In genomic region chr11:85988780-85989179, GRCh38 we compare ENCODE assay signal across 18 cellular contexts.
DNase-seq lines count a peak whose midpoint lies in the region; ATAC-seq and TF ChIP-seq lines count a peak whose summit lies in the region.
"Had no signal": no experiment of that assay in that cellular context is flagged by ENCODE, and none has a peak within 500 bp of the region (broad histone marks: within the 10 kb centered on the region; RNA-seq: fewer than 3 reads in every experiment).

No MANE protein-coding gene starts in this region.

- no peak for TF ChIP-seq POLR2A in body of pancreas (IDR thresholded peaks at IDR 0.05)

- intact Hi-C loops in activated CD4-positive, alpha-beta memory T cell treated with anti-CD3 and anti-CD28 coated beads for 36 hours (cut with micrococcal nuclease) = no loop called here
- intact Hi-C loops in body of pancreas (cut with DNase I) = no loop called here

- peak overlapping the region; percentile 39 for H3K27ac Mint-ChIP-seq in activated CD4-positive, alpha-beta memory T cell treated with anti-CD3 and anti-CD28 coated beads for 36 hours
- no peak overlapping the region for H3K27ac Mint-ChIP-seq in activated CD4-positive, alpha-beta memory T cell treated with anti-CD3 and anti-CD28 coated beads, Interleukin-2, amount 10 ng/mL, durations not matched to agents 7 days and 5 days
- peak overlapping the region; percentile 54 for H3K27ac Mint-ChIP-seq in activated naive CD8-positive, alpha-beta T cell treated with anti-CD3 and anti-CD28 coated beads, Interleukin-2, amount 50 U/mL, for 24 hours

- H3K36me3 Mint-ChIP-seq in activated CD4-positive, alpha-beta memory T cell treated with anti-CD3 and anti-CD28 coated beads for 36 hours = peaks cover 31% of the 10 kb centered on the region
- peaks cover 63% of the 10 kb centered on the region for H3K36me3 Mint-ChIP-seq in activated CD4-positive, alpha-beta memory T cell treated with anti-CD3 and anti-CD28 coated beads, Interleukin-2, amount 10 ng/mL, durations not matched to agents 7 days and 5 days (ENCODE audit: low read depth)
- peaks cover 43% of the 10 kb centered on the region for H3K36me3 Mint-ChIP-seq in activated naive CD8-positive, alpha-beta T cell treated with anti-CD3 and anti-CD28 coated beads, Interleukin-2, amount 50 U/mL, for 24 hours (ENCODE audit: low read depth)

- H3K9me3 Mint-ChIP-seq in activated CD4-positive, alpha-beta memory T cell treated with anti-CD3 and anti-CD28 coated beads for 36 hours = no peaks in the 10 kb centered on the region
- no peaks in the 10 kb centered on the region for H3K9me3 Mint-ChIP-seq in activated CD4-positive, alpha-beta memory T cell treated with anti-CD3 and anti-CD28 coated beads, Interleukin-2, amount 10 ng/mL, durations not matched to agents 7 days and 5 days
- H3K9me3 Mint-ChIP-seq in activated naive CD8-positive, alpha-beta T cell treated with anti-CD3 and anti-CD28 coated beads, Interleukin-2, amount 50 U/mL, for 24 hours = no peaks in the 10 kb centered on the region
- H3K9me3 Mint-ChIP-seq: nephron had no signal

- DNase-seq in activated CD4-positive, alpha-beta memory T cell treated with anti-CD3 and anti-CD28 coated beads for 36 hours = no peak
- no peak for DNase-seq in activated CD4-positive, alpha-beta memory T cell treated with anti-CD3 and anti-CD28 coated beads, Interleukin-2, amount 10 ng/mL, durations not matched to agents 7 days and 5 days
- no peak for DNase-seq in activated naive CD8-positive, alpha-beta T cell treated with anti-CD3 and anti-CD28 coated beads, Interleukin-2, amount 50 U/mL, for 24 hours
- DNase-seq in body of pancreas = no peak
- DNase-seq: activated CD4-positive, alpha-beta T cell treated with anti-CD3 and anti-CD28 coated beads, Interleukin-2, amount 50 U/mL, for 1 hour; anterior cingulate cortex; GOT3; NCI-H1048; NCI-H2107; NCI-H82 had no signal

- 77 to 87% methylated on average over 3 of the region's 3 CpGs for WGBS in body of pancreas, 2 donors

- CTCF ChIA-PET in activated CD4-positive, alpha-beta memory T cell treated with anti-CD3 and anti-CD28 coated beads for 36 hours (lab: Charles Lee) = interaction anchor here (0.7 to 1.2 kb wide), 3 partner anchors 11 to 261 kb away, joined by 3 to 4 read pairs (median 4); no protein-coding TSS in a partner anchor
- CTCF ChIA-PET in activated CD4-positive, alpha-beta memory T cell treated with anti-CD3 and anti-CD28 coated beads, Interleukin-2, amount 10 ng/mL, durations not matched to agents 7 days and 5 days (lab: Charles Lee) = interaction anchor here (2.9 kb wide), 1 partner anchor 134 kb away, joined by 9 read pairs; the partner anchor contains the start of gene CCDC83

- no peak overlapping the region for H3K4me3 ChIP-seq in neutrophil (ENCODE audit: low read depth in 1 of 2, low read length in 1 of 2)
- no peak overlapping the region for H3K4me3 ChIP-seq in body of pancreas
- H3K4me3 ChIP-seq: coronary artery had no signal

- POLR2A ChIA-PET in activated CD4-positive, alpha-beta memory T cell treated with anti-CD3 and anti-CD28 coated beads for 36 hours (lab: Charles Lee) = no interaction called here
- POLR2A ChIA-PET in activated CD4-positive, alpha-beta memory T cell treated with anti-CD3 and anti-CD28 coated beads, Interleukin-2, amount 10 ng/mL, durations not matched to agents 7 days and 5 days (lab: Charles Lee) = interaction anchor here (0.9 kb wide), 1 partner anchor 134 kb away, joined by 6 read pairs; the partner anchor contains the start of gene CCDC83

- TF ChIP-seq CTCF in neutrophil (IDR thresholded peaks at IDR 0.05) = no peak
- TF ChIP-seq CTCF in body of pancreas (IDR thresholded peaks at IDR 0.05) = no peak

- no peaks in the 10 kb centered on the region for H3K27me3 Mint-ChIP-seq in activated CD4-positive, alpha-beta memory T cell treated with anti-CD3 and anti-CD28 coated beads for 36 hours
- no peaks in the 10 kb centered on the region for H3K27me3 Mint-ChIP-seq in activated CD4-positive, alpha-beta memory T cell treated with anti-CD3 and anti-CD28 coated beads, Interleukin-2, amount 10 ng/mL, durations not matched to agents 7 days and 5 days
- H3K27me3 Mint-ChIP-seq in activated naive CD8-positive, alpha-beta T cell treated with anti-CD3 and anti-CD28 coated beads, Interleukin-2, amount 50 U/mL, for 24 hours = no peaks in the 10 kb centered on the region

- no peaks in the 10 kb centered on the region for H3K27me3 ChIP-seq in neutrophil
- no peaks in the 10 kb centered on the region for H3K27me3 ChIP-seq in body of pancreas

- H3K4me3 Mint-ChIP-seq in activated CD4-positive, alpha-beta memory T cell treated with anti-CD3 and anti-CD28 coated beads for 36 hours = no peak overlapping the region
- H3K4me3 Mint-ChIP-seq in activated CD4-positive, alpha-beta memory T cell treated with anti-CD3 and anti-CD28 coated beads, Interleukin-2, amount 10 ng/mL, durations not matched to agents 7 days and 5 days = no peak overlapping the region
- H3K4me3 Mint-ChIP-seq in activated naive CD8-positive, alpha-beta T cell treated with anti-CD3 and anti-CD28 coated beads, Interleukin-2, amount 50 U/mL, for 24 hours = no peak overlapping the region
- H3K4me3 Mint-ChIP-seq: nephron had no signal

- H3K4me1 Mint-ChIP-seq in activated CD4-positive, alpha-beta memory T cell treated with anti-CD3 and anti-CD28 coated beads for 36 hours (ENCODE audit: low read depth) = peaks cover 21% of the 10 kb centered on the region
- peaks cover 18% of the 10 kb centered on the region for H3K4me1 Mint-ChIP-seq in activated CD4-positive, alpha-beta memory T cell treated with anti-CD3 and anti-CD28 coated beads, Interleukin-2, amount 10 ng/mL, durations not matched to agents 7 days and 5 days
- peaks cover 12% of the 10 kb centered on the region for H3K4me1 Mint-ChIP-seq in activated naive CD8-positive, alpha-beta T cell treated with anti-CD3 and anti-CD28 coated beads, Interleukin-2, amount 50 U/mL, for 24 hours

- H3K36me3 ChIP-seq in neutrophil (peaks cover 95% of the 10 kb centered on the region), body of pancreas (replicated peaks in 1 of 2; ENCODE audit: insufficient read depth in 1 of 2, low read depth in 2 of 2) (peaks cover 0 to 8% of the 10 kb centered on the region in 2 donors)

- H3K4me1 ChIP-seq in neutrophil (ENCODE audit: control insufficient read depth in 1 of 2, insufficient read depth in 1 of 2, low read depth in 1 of 2, low read length in 1 of 2) = peaks cover 6 to 9% of the 10 kb centered on the region in 2 experiments
- no peaks in the 10 kb centered on the region for H3K4me1 ChIP-seq in body of pancreas

- H3K27ac ChIP-seq in neutrophil = peak overlapping the region; percentile 49
- H3K27ac ChIP-seq in body of pancreas = no peak overlapping the region
- H3K27ac ChIP-seq: C4-2B, coronary artery had no signal

- ATAC-seq in HG02678 (IDR thresholded peaks at IDR 0.05; ENCODE audit: unreplicated experiment) = peak; percentile 57
- no peak for ATAC-seq in activated naive CD8-positive, alpha-beta T cell treated with anti-CD3 and anti-CD28 coated beads, Interleukin-2, amount 50 U/mL, for 24 hours
- ATAC-seq in body of pancreas = no peak
- ATAC-seq in GM18858 (IDR thresholded peaks at IDR 0.05; ENCODE audit: unreplicated experiment) = no peak
- ATAC-seq in HG03175 (IDR thresholded peaks at IDR 0.05; ENCODE audit: unreplicated experiment) = no peak
- ATAC-seq: Panc1 had no signal

- H3K9me3 ChIP-seq in neutrophil (no peaks in the 10 kb centered on the region), body of pancreas (no peaks in the 10 kb centered on the region)
